1 cellular context compared by ENCODE assay signal in genomic region chr2:38076710-38077430, GRCh38.
TF ChIP-seq lines count a peak whose summit lies in the region.

No MANE protein-coding gene starts in this region.

TF ChIP-seq in H1, 55 proteins besides CTCF, POLR2A, EP300 and RAD21 (continued from another document):
- TF ChIP-seq, protein P1, sequence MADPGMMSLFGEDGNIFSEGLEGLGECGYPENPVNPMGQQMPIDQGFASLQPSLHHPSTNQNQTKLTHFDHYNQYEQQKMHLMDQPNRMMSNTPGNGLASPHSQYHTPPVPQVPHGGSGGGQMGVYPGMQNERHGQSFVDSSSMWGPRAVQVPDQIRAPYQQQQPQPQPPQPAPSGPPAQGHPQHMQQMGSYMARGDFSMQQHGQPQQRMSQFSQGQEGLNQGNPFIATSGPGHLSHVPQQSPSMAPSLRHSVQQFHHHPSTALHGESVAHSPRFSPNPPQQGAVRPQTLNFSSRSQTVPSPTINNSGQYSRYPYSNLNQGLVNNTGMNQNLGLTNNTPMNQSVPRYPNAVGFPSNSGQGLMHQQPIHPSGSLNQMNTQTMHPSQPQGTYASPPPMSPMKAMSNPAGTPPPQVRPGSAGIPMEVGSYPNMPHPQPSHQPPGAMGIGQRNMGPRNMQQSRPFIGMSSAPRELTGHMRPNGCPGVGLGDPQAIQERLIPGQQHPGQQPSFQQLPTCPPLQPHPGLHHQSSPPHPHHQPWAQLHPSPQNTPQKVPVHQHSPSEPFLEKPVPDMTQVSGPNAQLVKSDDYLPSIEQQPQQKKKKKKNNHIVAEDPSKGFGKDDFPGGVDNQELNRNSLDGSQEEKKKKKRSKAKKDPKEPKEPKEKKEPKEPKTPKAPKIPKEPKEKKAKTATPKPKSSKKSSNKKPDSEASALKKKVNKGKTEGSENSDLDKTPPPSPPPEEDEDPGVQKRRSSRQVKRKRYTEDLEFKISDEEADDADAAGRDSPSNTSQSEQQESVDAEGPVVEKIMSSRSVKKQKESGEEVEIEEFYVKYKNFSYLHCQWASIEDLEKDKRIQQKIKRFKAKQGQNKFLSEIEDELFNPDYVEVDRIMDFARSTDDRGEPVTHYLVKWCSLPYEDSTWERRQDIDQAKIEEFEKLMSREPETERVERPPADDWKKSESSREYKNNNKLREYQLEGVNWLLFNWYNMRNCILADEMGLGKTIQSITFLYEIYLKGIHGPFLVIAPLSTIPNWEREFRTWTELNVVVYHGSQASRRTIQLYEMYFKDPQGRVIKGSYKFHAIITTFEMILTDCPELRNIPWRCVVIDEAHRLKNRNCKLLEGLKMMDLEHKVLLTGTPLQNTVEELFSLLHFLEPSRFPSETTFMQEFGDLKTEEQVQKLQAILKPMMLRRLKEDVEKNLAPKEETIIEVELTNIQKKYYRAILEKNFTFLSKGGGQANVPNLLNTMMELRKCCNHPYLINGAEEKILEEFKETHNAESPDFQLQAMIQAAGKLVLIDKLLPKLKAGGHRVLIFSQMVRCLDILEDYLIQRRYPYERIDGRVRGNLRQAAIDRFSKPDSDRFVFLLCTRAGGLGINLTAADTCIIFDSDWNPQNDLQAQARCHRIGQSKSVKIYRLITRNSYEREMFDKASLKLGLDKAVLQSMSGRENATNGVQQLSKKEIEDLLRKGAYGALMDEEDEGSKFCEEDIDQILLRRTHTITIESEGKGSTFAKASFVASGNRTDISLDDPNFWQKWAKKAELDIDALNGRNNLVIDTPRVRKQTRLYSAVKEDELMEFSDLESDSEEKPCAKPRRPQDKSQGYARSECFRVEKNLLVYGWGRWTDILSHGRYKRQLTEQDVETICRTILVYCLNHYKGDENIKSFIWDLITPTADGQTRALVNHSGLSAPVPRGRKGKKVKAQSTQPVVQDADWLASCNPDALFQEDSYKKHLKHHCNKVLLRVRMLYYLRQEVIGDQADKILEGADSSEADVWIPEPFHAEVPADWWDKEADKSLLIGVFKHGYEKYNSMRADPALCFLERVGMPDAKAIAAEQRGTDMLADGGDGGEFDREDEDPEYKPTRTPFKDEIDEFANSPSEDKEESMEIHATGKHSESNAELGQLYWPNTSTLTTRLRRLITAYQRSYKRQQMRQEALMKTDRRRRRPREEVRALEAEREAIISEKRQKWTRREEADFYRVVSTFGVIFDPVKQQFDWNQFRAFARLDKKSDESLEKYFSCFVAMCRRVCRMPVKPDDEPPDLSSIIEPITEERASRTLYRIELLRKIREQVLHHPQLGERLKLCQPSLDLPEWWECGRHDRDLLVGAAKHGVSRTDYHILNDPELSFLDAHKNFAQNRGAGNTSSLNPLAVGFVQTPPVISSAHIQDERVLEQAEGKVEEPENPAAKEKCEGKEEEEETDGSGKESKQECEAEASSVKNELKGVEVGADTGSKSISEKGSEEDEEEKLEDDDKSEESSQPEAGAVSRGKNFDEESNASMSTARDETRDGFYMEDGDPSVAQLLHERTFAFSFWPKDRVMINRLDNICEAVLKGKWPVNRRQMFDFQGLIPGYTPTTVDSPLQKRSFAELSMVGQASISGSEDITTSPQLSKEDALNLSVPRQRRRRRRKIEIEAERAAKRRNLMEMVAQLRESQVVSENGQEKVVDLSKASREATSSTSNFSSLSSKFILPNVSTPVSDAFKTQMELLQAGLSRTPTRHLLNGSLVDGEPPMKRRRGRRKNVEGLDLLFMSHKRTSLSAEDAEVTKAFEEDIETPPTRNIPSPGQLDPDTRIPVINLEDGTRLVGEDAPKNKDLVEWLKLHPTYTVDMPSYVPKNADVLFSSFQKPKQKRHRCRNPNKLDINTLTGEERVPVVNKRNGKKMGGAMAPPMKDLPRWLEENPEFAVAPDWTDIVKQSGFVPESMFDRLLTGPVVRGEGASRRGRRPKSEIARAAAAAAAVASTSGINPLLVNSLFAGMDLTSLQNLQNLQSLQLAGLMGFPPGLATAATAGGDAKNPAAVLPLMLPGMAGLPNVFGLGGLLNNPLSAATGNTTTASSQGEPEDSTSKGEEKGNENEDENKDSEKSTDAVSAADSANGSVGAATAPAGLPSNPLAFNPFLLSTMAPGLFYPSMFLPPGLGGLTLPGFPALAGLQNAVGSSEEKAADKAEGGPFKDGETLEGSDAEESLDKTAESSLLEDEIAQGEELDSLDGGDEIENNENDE (IDR thresholded peaks at IDR 0.05; ENCODE audit: insufficient replicate concordance, low read length) = no peak
- no peak for TF ChIP-seq CTBP2 (IDR thresholded peaks at IDR 0.05; ENCODE audit: borderline replicate concordance, insufficient read depth, insufficient read length, low read length)
- no peak for TF ChIP-seq HDAC2 (IDR thresholded peaks at IDR 0.05; ENCODE audit: borderline replicate concordance in 1 of 2, low read depth in 2 of 2, low read length in 2 of 2)
- no peak for TF ChIP-seq SRF (IDR thresholded peaks at IDR 0.05; ENCODE audit: low read depth, low read length)
- TF ChIP-seq TAF1 (IDR thresholded peaks at IDR 0.05; ENCODE audit: low read depth, low read length) = 0 out of 2 replicates have a peak, but pooled peaks have one; percentile 20
- no peak for TF ChIP-seq JUN (IDR thresholded peaks at IDR 0.05; ENCODE audit: low read depth, low read length)
- peak; percentile 49; the same call in 1 of the 2 replicates for TF ChIP-seq MAX (IDR thresholded peaks at IDR 0.05)
- TF ChIP-seq, protein P2, sequence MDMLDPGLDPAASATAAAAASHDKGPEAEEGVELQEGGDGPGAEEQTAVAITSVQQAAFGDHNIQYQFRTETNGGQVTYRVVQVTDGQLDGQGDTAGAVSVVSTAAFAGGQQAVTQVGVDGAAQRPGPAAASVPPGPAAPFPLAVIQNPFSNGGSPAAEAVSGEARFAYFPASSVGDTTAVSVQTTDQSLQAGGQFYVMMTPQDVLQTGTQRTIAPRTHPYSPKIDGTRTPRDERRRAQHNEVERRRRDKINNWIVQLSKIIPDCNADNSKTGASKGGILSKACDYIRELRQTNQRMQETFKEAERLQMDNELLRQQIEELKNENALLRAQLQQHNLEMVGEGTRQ (IDR thresholded peaks at IDR 0.05; ENCODE audit: low read length) = no peak
- TF ChIP-seq CHD1 (IDR thresholded peaks at IDR 0.05; ENCODE audit: low read depth, low read length) = no peak
- peak; percentile 66 for TF ChIP-seq KDM4A (IDR thresholded peaks at IDR 0.05; ENCODE audit: low read depth, low read length, severe bottlenecking)
- TF ChIP-seq SIN3A (conservative IDR thresholded peaks at IDR 0.05 in 1 of 2, IDR thresholded peaks at IDR 0.05 in 1 of 2; ENCODE audit: low read depth in 1 of 2, low read length in 2 of 2) = no peak
- no peak for TF ChIP-seq CBX5 (IDR thresholded peaks at IDR 0.05; ENCODE audit: low read depth, low read length)
- no peak for TF ChIP-seq SAP30 (IDR thresholded peaks at IDR 0.05; ENCODE audit: insufficient read depth, insufficient replicate concordance, low read length)
- no peak for TF ChIP-seq SIX5 (IDR thresholded peaks at IDR 0.05; ENCODE audit: low read depth, low read length)
- TF ChIP-seq, protein P3, sequence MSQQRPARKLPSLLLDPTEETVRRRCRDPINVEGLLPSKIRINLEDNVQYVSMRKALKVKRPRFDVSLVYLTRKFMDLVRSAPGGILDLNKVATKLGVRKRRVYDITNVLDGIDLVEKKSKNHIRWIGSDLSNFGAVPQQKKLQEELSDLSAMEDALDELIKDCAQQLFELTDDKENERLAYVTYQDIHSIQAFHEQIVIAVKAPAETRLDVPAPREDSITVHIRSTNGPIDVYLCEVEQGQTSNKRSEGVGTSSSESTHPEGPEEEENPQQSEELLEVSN (IDR thresholded peaks at IDR 0.05) = peak; percentile 62; the same call in 1 of the 2 replicates
- TF ChIP-seq RXRA (IDR thresholded peaks at IDR 0.05; ENCODE audit: insufficient read depth, low read depth, low read length) = no peak
- TF ChIP-seq RBBP5 (IDR thresholded peaks at IDR 0.05; ENCODE audit: borderline replicate concordance, low read depth, low read length) = 0 out of 2 replicates have a peak, but pooled peaks have one; percentile 46
- TF ChIP-seq ASH2L (IDR thresholded peaks at IDR 0.05; ENCODE audit: low read length) = peak; percentile 47
- TF ChIP-seq POU5F1 (IDR thresholded peaks at IDR 0.05; ENCODE audit: low read depth, low read length) = no peak
- TF ChIP-seq YY1 (IDR thresholded peaks at IDR 0.05; ENCODE audit: low read depth, low read length) = no peak
- peak; percentile 0 for TF ChIP-seq NANOG (IDR thresholded peaks at IDR 0.05; ENCODE audit: insufficient read depth, low read depth, low read length, poor library complexity, severe bottlenecking)
TF ChIP-seq in H1: peak in this region for 8.
